16 cellular contexts compared by ENCODE assay signal in genomic region chr10:44895280-44895679, GRCh38. TPM values are rescaled to one million over a fixed set of nuclear protein-coding genes. Genes with fewer than 3 reads are reported as not detected.
"Had no signal": no experiment of that assay in that cellular context is flagged by ENCODE, and none has a peak within 500 bp of the region (broad histone marks: within the 10 kb centered on the region; RNA-seq: fewer than 3 reads in every experiment).

No MANE protein-coding gene starts in this region.

- DNase-seq: activated CD4-positive, alpha-beta T cell treated with anti-CD3 and anti-CD28 coated beads for 36 hours; activated CD8-positive, alpha-beta T cell treated with anti-CD3 and anti-CD28 coated beads, Interleukin-2, amount 10 ng/mL, durations not matched to agents 7 days and 5 days; activated naive CD4-positive, alpha-beta T cell treated with Interleukin-2 at 50 U/mL for 16 hours; esophagus squamous epithelium; foreskin fibroblast; left cardiac atrium; lower lobe of right lung; naive B cell; pancreas; stimulated activated CD4-positive, alpha-beta T cell treated with anti-CD3 and anti-CD28 coated beads, Interleukin-15, amount 100 ng/mL, for 24 hours; stimulated activated CD4-positive, alpha-beta T cell treated with anti-CD3 and anti-CD28 coated beads, Interleukin-4, amount 100 ng/mL, for 24 hours; stomach had no signal

- H3K4me3 Mint-ChIP-seq: activated CD4-positive, alpha-beta T cell treated with anti-CD3 and anti-CD28 coated beads for 36 hours; activated CD8-positive, alpha-beta T cell treated with anti-CD3 and anti-CD28 coated beads, Interleukin-2, amount 10 ng/mL, durations not matched to agents 7 days and 5 days; mesothelial cell of epicardium; naive B cell had no signal

- H3K36me3 Mint-ChIP-seq: naive B cell had no signal

- H3K4me1 Mint-ChIP-seq: activated CD4-positive, alpha-beta T cell treated with anti-CD3 and anti-CD28 coated beads for 36 hours had no signal

- H3K9me3 Mint-ChIP-seq: mesothelial cell of epicardium, naive B cell had no signal

- H3K27ac ChIP-seq: cardiac muscle cell, esophagus squamous epithelium, lower lobe of right lung, pancreas, stomach, thoracic aorta had no signal

- H3K27me3 Mint-ChIP-seq: activated CD4-positive, alpha-beta T cell treated with anti-CD3 and anti-CD28 coated beads for 36 hours had no signal

- H3K9me3 ChIP-seq: esophagus squamous epithelium, pancreas, thoracic aorta had no signal

- H3K4me1 ChIP-seq: esophagus squamous epithelium, lower lobe of right lung, pancreas, stomach had no signal

- ATAC-seq: activated CD4-positive, alpha-beta T cell treated with anti-CD3 and anti-CD28 coated beads for 36 hours; activated CD8-positive, alpha-beta T cell treated with anti-CD3 and anti-CD28 coated beads, Interleukin-2, amount 10 ng/mL, durations not matched to agents 7 days and 5 days; left cardiac atrium; lower lobe of right lung; pancreas had no signal

- H3K36me3 ChIP-seq: cardiac muscle cell, esophagus squamous epithelium, lower lobe of right lung, pancreas, stomach, thoracic aorta had no signal

- H3K27ac Mint-ChIP-seq: activated CD4-positive, alpha-beta T cell treated with anti-CD3 and anti-CD28 coated beads for 36 hours; activated CD8-positive, alpha-beta T cell treated with anti-CD3 and anti-CD28 coated beads, Interleukin-2, amount 10 ng/mL, durations not matched to agents 7 days and 5 days; mesothelial cell of epicardium had no signal

- H3K27me3 ChIP-seq: cardiac muscle cell, esophagus squamous epithelium, pancreas, stomach had no signal

- H3K4me3 ChIP-seq: cardiac muscle cell, esophagus squamous epithelium, lower lobe of right lung, pancreas, stomach, thoracic aorta had no signal

RNA-seq across cellular contexts. Expression of gene TMEM72, which starts 15.9 kb away (rescaled TPM):
- total RNA-seq: activated CD4-positive, alpha-beta T cell treated with anti-CD3 and anti-CD28 coated beads for 36 hours; activated CD8-positive, alpha-beta T cell treated with anti-CD3 and anti-CD28 coated beads, Interleukin-2, amount 10 ng/mL, durations not matched to agents 7 days and 5 days; esophagus squamous epithelium; lower lobe of right lung; thoracic aorta; ureter had no signal
